In the genomic region with DNA sequence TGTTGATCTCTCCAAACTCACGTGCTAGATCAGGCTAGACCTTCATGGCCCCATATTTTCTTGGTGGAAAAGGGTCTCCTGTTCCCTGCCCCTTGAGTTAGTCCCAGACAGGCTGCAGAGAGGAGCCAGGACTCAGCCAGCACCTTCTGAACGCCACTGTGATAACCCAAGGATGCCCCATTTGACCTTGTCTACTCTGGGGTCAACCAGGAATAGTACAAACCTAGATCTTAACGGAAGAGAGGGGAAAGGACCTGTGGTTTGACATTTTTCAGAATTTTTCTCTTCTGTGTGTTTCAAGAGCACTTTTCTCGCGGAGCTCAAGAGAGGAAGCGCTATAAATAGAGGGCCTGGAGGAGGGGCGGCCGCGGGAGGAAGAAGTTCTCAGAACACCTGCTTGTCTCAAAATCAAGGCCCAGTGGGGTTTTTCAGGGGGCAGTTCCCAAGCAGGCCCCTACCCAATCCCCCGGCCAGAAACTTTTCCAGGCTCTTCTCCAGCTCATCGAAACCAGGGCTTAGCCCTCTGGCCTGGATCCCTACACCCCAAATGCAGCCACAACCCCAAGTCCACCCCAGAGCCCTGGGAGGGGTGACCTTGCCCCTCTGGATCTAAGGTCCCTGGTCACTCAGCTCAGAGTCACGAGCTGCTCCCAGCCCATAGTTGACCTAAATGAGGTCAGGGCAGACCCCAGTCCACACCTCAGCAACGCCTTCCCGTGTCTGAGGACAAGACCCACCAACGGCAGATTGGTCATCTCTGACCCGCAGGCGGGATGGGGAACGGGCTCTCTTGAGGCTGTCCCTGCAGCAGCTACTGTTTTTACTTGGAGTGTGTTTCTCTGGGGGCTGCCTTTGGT, we compare ENCODE assay signal across 9 cellular contexts.
DNase-seq lines count a peak whose midpoint lies in the region; ATAC-seq, FAIRE-seq and TF ChIP-seq lines count a peak whose summit lies in the region.
"Had no signal": no experiment of that assay in that cellular context is flagged by ENCODE, and none has a peak within 500 bp of the region (broad histone marks: within the 10 kb centered on the region; RNA-seq: fewer than 3 reads in every experiment).

No MANE protein-coding gene starts in this region.

- RAD21 ChIA-PET in GM12878 (lab: Charles Lee; ENCODE audit: unreplicated experiment) = interaction anchor here (0.7 to 3.4 kb wide), 16 partner anchors 10 to 155 kb away, joined by 3 to 38 read pairs (median 6); no protein-coding TSS in a partner anchor

- intact Hi-C loops in GM12878 (cut with micrococcal nuclease; ENCODE audit: unreplicated experiment) = loop anchor here (10.0 kb wide), 1 partner anchor 851 kb away; the partner anchor contains the start of gene STK24
- intact Hi-C loops in prostate gland (cut with DNase I) = no loop called here

- in situ Hi-C loops in GM12878 (cut with MboI) = no loop called here

- no peak overlapping the region; the same call in 1 of the 2 replicates for H2AFZ ChIP-seq in GM12878 (ENCODE audit: control insufficient read depth, low read depth, low read length)

- BruUV-seq in GM12878 (replicated peaks; lab: Mats Ljungman, UMichigan) = no TSS peak

- peak overlapping the region; percentile 10 for H3K4me3 ChIP-seq in GM12878
- no peak overlapping the region for H3K4me3 ChIP-seq in upper lobe of left lung
- no peak overlapping the region for H3K4me3 ChIP-seq in prostate gland

- TF ChIP-seq POLR2A in GM12878 (IDR thresholded peaks at IDR 0.05; ENCODE audit: low read depth, low read length) (no peak), upper lobe of left lung (IDR thresholded peaks at IDR 0.05) (no peak), prostate gland (IDR thresholded peaks at IDR 0.05) (no peak)

- H3K79me2 ChIP-seq in GM12878 (ENCODE audit: control insufficient read depth, insufficient read depth, low read length) = peaks cover 1% of the 10 kb centered on the region

- H3K4me1 ChIP-seq in GM12878 (ENCODE audit: control insufficient read depth, insufficient read depth, low read length) = peaks cover 62% of the 10 kb centered on the region
- H3K4me1 ChIP-seq in upper lobe of left lung = peaks cover 10 to 19% (median 13%) of the 10 kb centered on the region in 4 donors
- no peaks in the 10 kb centered on the region for H3K4me1 ChIP-seq in prostate gland (replicated peaks)

- H3K27me3 ChIP-seq in GM12878 (replicated peaks in 1 of 2; ENCODE audit: control insufficient read depth in 2 of 2, insufficient read depth in 2 of 2, low read length in 1 of 2) = no peaks in the 10 kb centered on the region
- no peaks in the 10 kb centered on the region for H3K27me3 ChIP-seq in upper lobe of left lung
- no peaks in the 10 kb centered on the region for H3K27me3 ChIP-seq in prostate gland (replicated peaks; ENCODE audit: insufficient read depth)

- no peaks in the 10 kb centered on the region for H4K20me1 ChIP-seq in GM12878 (ENCODE audit: control insufficient read depth, insufficient read depth)

- POLR2A ChIA-PET in GM12878 (lab: Charles Lee) = interaction anchor here (0.6 to 2.1 kb wide), 9 partner anchors 9 to 154 kb away, joined by 3 to 8 read pairs (median 4); no protein-coding TSS in a partner anchor

- DNase-seq in NOMO-1 treated with dmso at 0.1 percent for 144 hours (lab: John Stamatoyannopoulos, UW; ENCODE audit: unreplicated experiment) = peak; percentile 39
- peak; percentile 90 for DNase-seq in GM12878 (ENCODE audit: low read depth, low spot score)
- DNase-seq in upper lobe of left lung = no peak
- no peak for DNase-seq in middle frontal gyrus (ENCODE audit: extremely low spot score, low spot score)
- no peak for DNase-seq in NCI-H1436 treated with DMSO at 0.1 percent for 48 hours (lab: John Stamatoyannopoulos, UW)
- DNase-seq in prostate gland (ENCODE audit: low spot score) = no peak

- ATAC-seq in GM18909 (IDR thresholded peaks at IDR 0.05; ENCODE audit: poor library complexity, unreplicated experiment) (peak; percentile 68), HG02763 (IDR thresholded peaks at IDR 0.05; ENCODE audit: unreplicated experiment) (peak; percentile 61), GM12878 (peak; percentile 71), upper lobe of left lung (ENCODE audit: low FRiP score in 2 of 2) (peak; percentile 19 to 28)

- peak; percentile 61 for FAIRE-seq in GM12878 (lab: Jason Lieb, UNC)
- FAIRE-seq: endothelial cell of umbilical vein had no signal

- SMC1A ChIA-PET in GM12878 (lab: Charles Lee; ENCODE audit: uncharacterized antibody, unreplicated experiment) = interaction anchor here (0.6 to 9.9 kb wide), 15 partner anchors 9 to 320 kb away, joined by 3 to 111 read pairs (median 5); no protein-coding TSS in a partner anchor

- H3K36me3 ChIP-seq in GM12878 (ENCODE audit: control insufficient read depth in 2 of 2, insufficient read depth in 2 of 2, low read length in 1 of 2) (no peaks in the 10 kb centered on the region), upper lobe of left lung (no peaks in the 10 kb centered on the region), prostate gland (no peaks in the 10 kb centered on the region)

- H3K9ac ChIP-seq in GM12878 (ENCODE audit: control insufficient read depth, insufficient read depth, low read length) = peak overlapping the region; percentile 72

- 13% methylated on average over 18 of the region's 18 CpGs for WGBS in GM12878 (ENCODE audit: insufficient coverage, insufficient replicate concordance, low lambda C conversion rate, missing lambda C conversion rate)
- WGBS in upper lobe of left lung, 2 donors = 35 to 46% methylated on average over 11 to 18 of the region's 18 CpGs
- WGBS in prostate gland = 81% methylated on average over 18 of the region's 18 CpGs

- H3K9me3 ChIP-seq in GM12878 (replicated peaks; ENCODE audit: control insufficient read depth, insufficient read depth, low read length) (peaks cover 11% of the 10 kb centered on the region; the same call in 2 of the 3 replicates), upper lobe of left lung (no peaks in the 10 kb centered on the region), prostate gland (no peaks in the 10 kb centered on the region)

- TF ChIP-seq RAD21 in GM12878 (IDR thresholded peaks at IDR 0.05; ENCODE audit: insufficient read depth, low read depth, low read length) = peak; percentile 18; the same call in 1 of the 2 replicates

- H3K27ac ChIP-seq in GM12878 (ENCODE audit: control insufficient read depth, insufficient read depth) = peak overlapping the region; percentile 100
- H3K27ac ChIP-seq in upper lobe of left lung = no peak overlapping the region
- H3K27ac ChIP-seq in prostate gland = no peak overlapping the region

- H3K4me2 ChIP-seq in GM12878 (ENCODE audit: control insufficient read depth, insufficient read depth) = peak overlapping the region; percentile 69

- TF ChIP-seq EP300 in GM12878 (IDR thresholded peaks at IDR 0.05; ENCODE audit: borderline replicate concordance in 1 of 2, control insufficient read depth in 1 of 2, low read depth in 2 of 2, low read length in 2 of 2) (peak; percentile 55 to 89; a peak in 3 of 4 replicates), upper lobe of left lung (IDR thresholded peaks at IDR 0.05) (no peak)

- TF ChIP-seq CTCF in GM12878 (IDR thresholded peaks at IDR 0.05 in 2 of 3, conservative IDR thresholded peaks at IDR 0.05 in 1 of 3; ENCODE audit: control insufficient read depth in 2 of 3, extremely low read depth in 1 of 3, insufficient read depth in 1 of 3, low read depth in 3 of 3, low read length in 3 of 3) (no peak), upper lobe of left lung (IDR thresholded peaks at IDR 0.05) (no peak), prostate gland (IDR thresholded peaks at IDR 0.05) (no peak)

- CTCF ChIA-PET in GM12878 (lab: Yijun Ruan, JAX) = interaction anchor here (0.5 to 3.8 kb wide), 10 partner anchors 10 to 225 kb away, joined by 3 to 54 read pairs (median 4); partner anchors contain the start of genes GPR183 and UBAC2

TF ChIP-seq in GM12878, 131 proteins besides CTCF, POLR2A, EP300 and RAD21 (continues in another document):
- TF ChIP-seq RAD51 (IDR thresholded peaks at IDR 0.05) (no peak), BMI1 (IDR thresholded peaks at IDR 0.05; ENCODE audit: borderline replicate concordance) (0 out of 2 replicates have a peak, but pooled peaks have one; percentile 37), LARP7 (IDR thresholded peaks at IDR 0.05) (peak; percentile 22; the same call in 1 of the 2 replicates), NR2C1 (IDR thresholded peaks at IDR 0.05) (peak; percentile 69), ZNF217 (IDR thresholded peaks at IDR 0.05) (peak; percentile 2; the same call in 1 of the 2 replicates), ZZZ3 (IDR thresholded peaks at IDR 0.05; ENCODE audit: control insufficient read depth, insufficient read length, low read depth) (no peak), SMARCA5 (IDR thresholded peaks at IDR 0.05) (no peak; the same call in 1 of the 2 replicates), CBX5 (IDR thresholded peaks at IDR 0.05; ENCODE audit: low read depth) (no peak), MEF2B (IDR thresholded peaks at IDR 0.05; ENCODE audit: partially characterized antibody, poor library complexity, severe bottlenecking) (peak; percentile 94), STAT3 (IDR thresholded peaks at IDR 0.05; ENCODE audit: low read depth, low read length) (no peak), ATF2 (IDR thresholded peaks at IDR 0.05; ENCODE audit: low read length) (no peak)
- TF ChIP-seq, protein P1, sequence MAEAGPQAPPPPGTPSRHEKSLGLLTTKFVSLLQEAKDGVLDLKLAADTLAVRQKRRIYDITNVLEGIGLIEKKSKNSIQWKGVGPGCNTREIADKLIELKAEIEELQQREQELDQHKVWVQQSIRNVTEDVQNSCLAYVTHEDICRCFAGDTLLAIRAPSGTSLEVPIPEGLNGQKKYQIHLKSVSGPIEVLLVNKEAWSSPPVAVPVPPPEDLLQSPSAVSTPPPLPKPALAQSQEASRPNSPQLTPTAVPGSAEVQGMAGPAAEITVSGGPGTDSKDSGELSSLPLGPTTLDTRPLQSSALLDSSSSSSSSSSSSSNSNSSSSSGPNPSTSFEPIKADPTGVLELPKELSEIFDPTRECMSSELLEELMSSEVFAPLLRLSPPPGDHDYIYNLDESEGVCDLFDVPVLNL (IDR thresholded peaks at IDR 0.05; ENCODE audit: low read depth, low read length) = no peak
- TF ChIP-seq, protein P2, sequence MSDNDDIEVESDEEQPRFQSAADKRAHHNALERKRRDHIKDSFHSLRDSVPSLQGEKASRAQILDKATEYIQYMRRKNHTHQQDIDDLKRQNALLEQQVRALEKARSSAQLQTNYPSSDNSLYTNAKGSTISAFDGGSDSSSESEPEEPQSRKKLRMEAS (IDR thresholded peaks at IDR 0.05; ENCODE audit: low read depth, low read length) = no peak

Comparison
In these comparisons a context has a peak if more than half of its experiments do, and no peak if none do; other contexts are left out.
1. DNase-seq: peak in NOMO-1 treated with dmso at 0.1 percent for 144 hours (single experiment) and GM12878 (single experiment); none in upper lobe of left lung (0 of 2), middle frontal gyrus (single experiment), NCI-H1436 treated with DMSO at 0.1 percent for 48 hours (single experiment) and prostate gland (single experiment).
2. Peak in every context shown above with its lines, with median percentiles within 50 percentile points of each other: ATAC-seq.